Comparison of ENCODE assay signal across 8 cellular contexts in the genomic region with DNA sequence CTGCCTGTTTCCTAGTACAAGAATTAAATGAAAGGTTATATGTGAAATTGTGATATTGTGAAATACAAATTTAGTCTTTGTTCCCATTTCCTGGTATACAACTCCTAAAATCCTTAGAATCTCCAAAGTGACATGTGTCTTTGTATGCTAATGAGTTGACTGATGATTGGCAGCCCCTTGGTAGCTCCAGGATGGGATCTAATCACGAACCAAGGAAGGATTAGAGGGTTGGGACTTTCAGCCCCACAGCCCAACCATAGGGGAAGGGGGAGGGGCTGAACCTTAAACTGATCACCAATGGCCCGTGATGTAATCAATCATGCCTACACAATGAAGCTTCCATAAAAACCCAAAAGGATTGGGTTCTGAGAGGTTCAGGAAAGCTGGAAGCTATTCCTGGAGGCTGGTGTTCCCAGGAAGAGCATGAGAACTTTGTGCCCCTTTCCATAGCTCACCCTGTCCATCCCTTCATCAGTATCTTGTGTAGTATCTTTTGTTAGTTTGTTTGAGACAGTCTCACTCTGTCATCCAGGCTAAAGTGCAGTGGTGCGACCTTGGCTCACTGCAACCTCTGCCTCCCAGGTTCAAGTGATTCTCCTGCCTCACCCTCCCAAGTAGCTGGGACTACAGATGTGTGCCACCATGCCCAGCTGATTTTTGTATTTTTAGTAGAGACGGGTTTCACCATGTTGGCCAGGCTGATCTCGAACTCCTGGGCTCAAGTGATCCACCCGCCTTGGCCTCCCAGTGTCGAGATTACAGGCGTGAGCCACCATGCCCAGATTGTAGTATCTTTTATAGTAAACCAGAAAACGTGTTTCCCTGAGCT. TPM values are rescaled to one million over a fixed set of nuclear protein-coding genes. Genes with fewer than 3 reads are reported as not detected.
DNase-seq lines count a peak whose midpoint lies in the region; ATAC-seq and TF ChIP-seq lines count a peak whose summit lies in the region.
"Not testable (repeated sequence)": the region's sequence is repeated elsewhere in the genome, so short reads cannot be mapped to it uniquely, and the experiment has no call there.

No MANE protein-coding gene starts in this region.

- H3K27ac ChIP-seq in PC-9 (peak overlapping the region; percentile 74), mammary epithelial cell (ENCODE audit: insufficient read depth, low read depth, low read length) (peak overlapping the region; percentile 62), foreskin keratinocyte (peak overlapping the region; percentile 34), lower lobe of right lung (peak overlapping the region; percentile 70), psoas muscle (peak overlapping the region; percentile 54), testis (peak overlapping the region; percentile 35 to 65)

- H3K9me3 Mint-ChIP-seq in CD14-positive monocyte; activated T-cell treated with anti-CD3 and anti-CD28 coated beads, Interleukin-2, amount 50 U/mL, for 72 hours: not testable (repeated sequence)

- in situ Hi-C loops in mammary epithelial cell (cut with MboI; ENCODE audit: low sequenced_read_pairs in 2 of 2), result not testable (repeated sequence)

- peak overlapping the region in 1 of 2 donors; percentile 34 for H3K4me3 Mint-ChIP-seq in CD14-positive monocyte
- peak overlapping the region in 1 of 2 donors; percentile 20 for H3K4me3 Mint-ChIP-seq in activated T-cell treated with anti-CD3 and anti-CD28 coated beads, Interleukin-2, amount 50 U/mL, for 72 hours

- not testable (repeated sequence) for H3K9me2 ChIP-seq in PC-9 (ENCODE audit: insufficient read depth)

- H3K36me3 ChIP-seq in PC-9 (ENCODE audit: low read depth); mammary epithelial cell (ENCODE audit: insufficient read depth, low read length); lower lobe of right lung; psoas muscle (ENCODE audit: insufficient read depth in 1 of 2, low read depth in 1 of 2); testis (ENCODE audit: low read depth, missing control alignments): not testable (repeated sequence)

- H3K79me2 ChIP-seq in PC-9 (ENCODE audit: low read depth) (peaks cover 79% of the 10 kb centered on the region), mammary epithelial cell (ENCODE audit: insufficient read depth, low read length) (peaks cover 87% of the 10 kb centered on the region)

- peaks cover 28% of the 10 kb centered on the region for H4K20me1 ChIP-seq in PC-9 (ENCODE audit: insufficient read depth)
- H4K20me1 ChIP-seq in mammary epithelial cell (ENCODE audit: insufficient read depth, low read length), result not testable (repeated sequence)

- POLR2A ChIA-PET in PC-9 (lab: Charles Lee; ENCODE audit: unreplicated experiment), result not testable (repeated sequence)

- H3K9ac ChIP-seq in mammary epithelial cell (ENCODE audit: insufficient read depth, low read length), result not testable (repeated sequence)

- H3K4me1 ChIP-seq in PC-9 (replicated peaks; ENCODE audit: insufficient read depth), result peaks cover 34% of the 10 kb centered on the region
- H3K4me1 ChIP-seq in mammary epithelial cell (ENCODE audit: insufficient read depth, low read length), result peaks cover 26% of the 10 kb centered on the region
- peaks cover 22% of the 10 kb centered on the region for H3K4me1 ChIP-seq in foreskin keratinocyte
- H3K4me1 ChIP-seq in lower lobe of right lung, result peaks cover 79% of the 10 kb centered on the region
- peaks cover 43% of the 10 kb centered on the region for H3K4me1 ChIP-seq in psoas muscle
- H3K4me1 ChIP-seq in testis, result peaks cover 17% of the 10 kb centered on the region

- H3K27me3 Mint-ChIP-seq in CD14-positive monocyte (ENCODE audit: low read depth in 3 of 3); activated T-cell treated with anti-CD3 and anti-CD28 coated beads, Interleukin-2, amount 50 U/mL, for 72 hours (ENCODE audit: low read depth): not testable (repeated sequence)

- not testable (repeated sequence) for H2AFZ ChIP-seq in PC-9; mammary epithelial cell (ENCODE audit: low read depth, low read length)

- not testable (repeated sequence) for H3K9me3 ChIP-seq in PC-9 (ENCODE audit: insufficient read depth, low read depth); mammary epithelial cell (replicated peaks; ENCODE audit: insufficient read depth, low read length); lower lobe of right lung; psoas muscle; testis

- TF ChIP-seq POLR2A in testis (IDR thresholded peaks at IDR 0.05), result not testable (repeated sequence)

- BruUV-seq in PC-9 (replicated peaks; lab: Mats Ljungman, UMichigan); mammary epithelial cell (replicated peaks; lab: Mats Ljungman, UMichigan): not testable (repeated sequence)

- DNase-seq in CD14-positive monocyte (ENCODE audit: low spot score); PC-9; activated T-cell treated with anti-CD3 and anti-CD28 coated beads, Interleukin-2, amount 50 U/mL, for 72 hours; mammary epithelial cell; foreskin keratinocyte; lower lobe of right lung; psoas muscle; testis: not testable (repeated sequence)

- H3K4me2 ChIP-seq in PC-9 (peak overlapping the region; percentile 69), mammary epithelial cell (ENCODE audit: insufficient read depth, low read depth, low read length) (peak overlapping the region; percentile 75)

- H3K27me3 ChIP-seq in PC-9 (ENCODE audit: insufficient read depth, low read depth); mammary epithelial cell (ENCODE audit: insufficient read depth, low read length); foreskin keratinocyte; lower lobe of right lung (ENCODE audit: low read depth); psoas muscle (ENCODE audit: insufficient read depth in 3 of 3, low read length in 2 of 3); testis: not testable (repeated sequence)

- H3K4me3 ChIP-seq in PC-9, result peak overlapping the region; percentile 16; the same call in 1 of the 2 replicates
- H3K4me3 ChIP-seq in mammary epithelial cell (replicated peaks in 1 of 3; ENCODE audit: insufficient read depth in 1 of 3, low read depth in 2 of 3, low read length in 3 of 3); lower lobe of right lung; psoas muscle; testis: not testable (repeated sequence)

- H3K27ac Mint-ChIP-seq in CD14-positive monocyte, result peak overlapping the region; percentile 38 to 89 (median 86)
- H3K27ac Mint-ChIP-seq in activated T-cell treated with anti-CD3 and anti-CD28 coated beads, Interleukin-2, amount 50 U/mL, for 72 hours, result peak overlapping the region; percentile 86

- peaks cover 31% of the 10 kb centered on the region for H3F3A ChIP-seq in PC-9 (ENCODE audit: insufficient read depth, low read depth)

- peaks cover 10 to 25% of the 10 kb centered on the region in 2 donors for H3K36me3 Mint-ChIP-seq in CD14-positive monocyte
- H3K36me3 Mint-ChIP-seq in activated T-cell treated with anti-CD3 and anti-CD28 coated beads, Interleukin-2, amount 50 U/mL, for 72 hours (ENCODE audit: insufficient read depth in 2 of 2), result not testable (repeated sequence)

- CTCF ChIA-PET in PC-9 (lab: Charles Lee) (interaction anchor here (1.1 kb wide), 1 partner anchor 32 kb away, joined by 6 read pairs; a partner anchor contains a TSS), mammary epithelial cell (lab: Charles Lee; ENCODE audit: low non-redundant PET) (interaction anchor here (0.7 kb wide), 1 partner anchor 314 kb away, joined by 11 read pairs; no protein-coding TSS in a partner anchor)

- TF ChIP-seq CTCF in CD14-positive monocyte (IDR thresholded peaks at IDR 0.05); PC-9 (conservative IDR thresholded peaks at IDR 0.05); mammary epithelial cell (conservative IDR thresholded peaks at IDR 0.05 in 1 of 2, IDR thresholded peaks at IDR 0.05 in 1 of 2; ENCODE audit: extremely low read depth in 1 of 2, insufficient read depth in 1 of 2, low read depth in 1 of 2, low read length in 2 of 2); foreskin keratinocyte (conservative IDR thresholded peaks at IDR 0.05); lower lobe of right lung (IDR thresholded peaks at IDR 0.05); psoas muscle (IDR thresholded peaks at IDR 0.05); testis (IDR thresholded peaks at IDR 0.05): not testable (repeated sequence)

- dilution Hi-C loops in mammary epithelial cell (cut with HindIII; ENCODE audit: low sequenced_read_pairs), result not testable (repeated sequence)

- WGBS in mammary epithelial cell (ENCODE audit: low coverage, missing lambda C conversion rate), result 89% methylated on average over 8 of the region's 9 CpGs
- WGBS in psoas muscle, 3 donors, result 90 to 94% (median 91%) methylated on average over 9 of the region's 9 CpGs
- 83 to 91% methylated on average over 8 to 9 of the region's 9 CpGs for WGBS in testis, 2 donors

- H3K4me1 Mint-ChIP-seq in CD14-positive monocyte, result peaks cover 88% of the 10 kb centered on the region
- H3K4me1 Mint-ChIP-seq in activated T-cell treated with anti-CD3 and anti-CD28 coated beads, Interleukin-2, amount 50 U/mL, for 72 hours (ENCODE audit: low read depth), result peaks cover 68% of the 10 kb centered on the region

- ATAC-seq in activated T-cell treated with anti-CD3 and anti-CD28 coated beads, Interleukin-2, amount 50 U/mL, for 72 hours (replicated peaks in 1 of 2); foreskin keratinocyte; lower lobe of right lung; psoas muscle: not testable (repeated sequence)

- intact Hi-C loops in CD14-positive monocyte (cut with micrococcal nuclease); mammary epithelial cell (cut with micrococcal nuclease); lower lobe of right lung (cut with DNase I); psoas muscle (cut with DNase I); testis (cut with DNase I; ENCODE audit: low total_unique reads): not testable (repeated sequence)
- intact Hi-C loops in PC-9 (cut with micrococcal nuclease; ENCODE audit: unreplicated experiment), result loop anchor here (5.0 kb wide), 1 partner anchor 42 kb away; a partner anchor contains a TSS

RNA-seq across cellular contexts. Expression of a gene that starts 31.9 kb away (rescaled TPM):
- 100 to 1,000 TPM; 698 to 760 TPM for polyA plus RNA-seq in CD14-positive monocyte
- 190 and 251 TPM in 2 replicates for total RNA-seq in PC-9 (2021)
- 100 to 1,000 TPM; 105 to 117 TPM for total RNA-seq in activated T-cell treated with anti-CD3 and anti-CD28 coated beads, Interleukin-2, amount 50 U/mL, for 72 hours
- total RNA-seq in mammary epithelial cell, result 100 to 1,000 TPM; 147 to 154 TPM
- 213 TPM for polyA plus RNA-seq in mammary epithelial cell
- polyA minus RNA-seq in mammary epithelial cell, result 157 TPM
- total RNA-seq in foreskin keratinocyte, result 136 and 157 TPM in 2 replicates
- polyA plus RNA-seq in foreskin keratinocyte, result 279 and 299 TPM in 2 replicates
- total RNA-seq in lower lobe of right lung, result 285 TPM
- 100 to 1,000 TPM in 3 of 4 donors, 10 to 100 TPM in 1; 97.8 to 176 (median 147) TPM for total RNA-seq in psoas muscle
- 100 to 1,000 TPM; 156 to 319 (median 201) TPM for polyA plus RNA-seq in psoas muscle
- total RNA-seq in testis, result 100 to 1,000 TPM; 124 to 134 TPM
- 170 TPM for polyA plus RNA-seq in testis (ENCODE audit: insufficient read depth, low read depth, low replicate concordance)

RNA-seq across cellular contexts. Expression of a gene that starts 40.7 kb away (rescaled TPM):
- polyA plus RNA-seq in CD14-positive monocyte, result 10 to 100 TPM; 23.1 to 27.6 TPM
- total RNA-seq in PC-9 (2021), result 16.9 and 21.9 TPM in 2 replicates
- 10 to 100 TPM; 33.1 to 35.8 TPM for total RNA-seq in activated T-cell treated with anti-CD3 and anti-CD28 coated beads, Interleukin-2, amount 50 U/mL, for 72 hours
- total RNA-seq in mammary epithelial cell, result 10 to 100 TPM in 1 of 2 donors, 1 to 10 TPM in 1; 8.0 to 17.2 TPM
- 1.6 TPM for polyA plus RNA-seq in mammary epithelial cell
- polyA minus RNA-seq in mammary epithelial cell, result 17.0 TPM
- 2.8 and 2.9 TPM in 2 replicates for total RNA-seq in foreskin keratinocyte
- polyA plus RNA-seq in foreskin keratinocyte, result 0.25 and 0.31 TPM in 2 replicates
- total RNA-seq in lower lobe of right lung, result 50.2 TPM
- 10 to 100 TPM; 13.1 to 17.1 (median 14.0) TPM for total RNA-seq in psoas muscle
- polyA plus RNA-seq in psoas muscle, result 1 to 10 TPM in 2 of 3 donors, under 1 TPM in 1; 0.92 to 6.6 (median 4.5) TPM
- 10 to 100 TPM; 55.6 to 58.4 TPM for total RNA-seq in testis
- 24.2 TPM for polyA plus RNA-seq in testis (ENCODE audit: insufficient read depth, low read depth, low replicate concordance)

RNA-seq across cellular contexts. Expression of a gene that starts 56.2 kb away (rescaled TPM):
- 10 to 100 TPM; 58.6 to 60.9 TPM for polyA plus RNA-seq in CD14-positive monocyte
- 54.4 and 87.1 TPM in 2 replicates for total RNA-seq in PC-9 (2021)
- 10 to 100 TPM; 33.6 to 34.6 TPM for total RNA-seq in activated T-cell treated with anti-CD3 and anti-CD28 coated beads, Interleukin-2, amount 50 U/mL, for 72 hours
- total RNA-seq in mammary epithelial cell, result 10 to 100 TPM; 31.8 to 58.5 TPM
- 120 TPM for polyA plus RNA-seq in mammary epithelial cell
- polyA minus RNA-seq in mammary epithelial cell, result 11.9 TPM
- 71.0 and 80.3 TPM in 2 replicates for total RNA-seq in foreskin keratinocyte
- 101 and 110 TPM in 2 replicates for polyA plus RNA-seq in foreskin keratinocyte
- total RNA-seq in lower lobe of right lung, result 16.6 TPM
- 10 to 100 TPM; 21.5 to 31.4 (median 27.7) TPM for total RNA-seq in psoas muscle
- 10 to 100 TPM; 33.3 to 80.9 (median 50.7) TPM for polyA plus RNA-seq in psoas muscle
- 10 to 100 TPM; 63.0 to 67.3 TPM for total RNA-seq in testis
- 164 TPM for polyA plus RNA-seq in testis (ENCODE audit: insufficient read depth, low read depth, low replicate concordance)
